24 cellular contexts compared by ENCODE assay signal in genomic region chr2:185934232-185934631, GRCh38.
"Had no signal": no experiment of that assay in that cellular context is flagged by ENCODE, and none has a peak within 500 bp of the region (broad histone marks: within the 10 kb centered on the region; RNA-seq: fewer than 3 reads in every experiment).

No MANE protein-coding gene starts in this region.

- H3K27me3 ChIP-seq: neural progenitor cell, ovary, right lobe of liver, sigmoid colon, stomach, tibial artery, transverse colon, upper lobe of right lung, uterus had no signal

- H3K4me2 ChIP-seq: neural progenitor cell had no signal

- H3K9me3 ChIP-seq: ovary, psoas muscle, right lobe of liver, sigmoid colon, stomach, thoracic aorta, tibial artery, transverse colon, upper lobe of right lung, uterus had no signal

- H3K79me2 ChIP-seq: parathyroid adenoma had no signal

- H3K27ac ChIP-seq: neural progenitor cell, ovary, parathyroid adenoma, psoas muscle, right lobe of liver, sigmoid colon, stomach, thoracic aorta, tibial artery, transverse colon, upper lobe of right lung, uterus had no signal

- ATAC-seq: natural killer cell; psoas muscle; right cardiac atrium; right lobe of liver; stimulated activated effector memory CD8-positive, alpha-beta T cell treated with anti-CD3 and anti-CD28 coated beads, Interleukin-12 subunit alpha, Interleukin-12 subunit beta, amount 100 ng/mL, for 72 hours; stimulated activated naive B cell treated with anti-CD40 and anti-IgM and Interleukin-4, amounts not matched to agents 10 μg/mL and 1 μg/mL and 100 μg/mL, for 72 hours; upper lobe of right lung had no signal

- DNase-seq: natural killer cell; occipital lobe; ovary; posterior cingulate gyrus; psoas muscle; right cardiac atrium; right lobe of liver; sigmoid colon; small intestine; stimulated activated CD4-positive, alpha-beta T cell treated with anti-CD3 and anti-CD28 coated beads, Interleukin-15, amount 100 ng/mL, for 24 hours; stimulated activated CD4-positive, alpha-beta T cell treated with anti-CD3 and anti-CD28 coated beads, Interleukin-2, amount 100 ng/mL, for 24 hours; stimulated activated CD4-positive, alpha-beta T cell treated with anti-CD3 and anti-CD28 coated beads, Interleukin-2, amount 100 ng/mL, for 48 hours; stimulated activated CD4-positive, alpha-beta T cell treated with anti-CD3 and anti-CD28 coated beads, Interleukin-4, amount 100 ng/mL, for 24 hours; stimulated activated naive B cell treated with anti-CD40 and anti-IgM and Interleukin-4, amounts not matched to agents 10 μg/mL and 1 μg/mL and 100 μg/mL, for 72 hours; stimulated activated naive CD4-positive, alpha-beta T cell treated with Interleukin-2 at 50 U/mL for 16 hours; stomach; tibial artery; transverse colon; upper lobe of right lung; uterus had no signal

- H3K36me3 ChIP-seq: neural progenitor cell, ovary, right lobe of liver, sigmoid colon, stomach, thoracic aorta, tibial artery, transverse colon, upper lobe of right lung, uterus had no signal

- H2AFZ ChIP-seq: neural progenitor cell, parathyroid adenoma had no signal

- H3K4me3 ChIP-seq: neural progenitor cell, ovary, psoas muscle, right lobe of liver, sigmoid colon, stomach, thoracic aorta, tibial artery, transverse colon, upper lobe of right lung, uterus had no signal

- H3K4me1 ChIP-seq: neural progenitor cell, parathyroid adenoma, psoas muscle, right lobe of liver, sigmoid colon, stomach, tibial artery, transverse colon, upper lobe of right lung, uterus had no signal
